Comparison of ENCODE assay signal across 16 cellular contexts in the genomic region with DNA sequence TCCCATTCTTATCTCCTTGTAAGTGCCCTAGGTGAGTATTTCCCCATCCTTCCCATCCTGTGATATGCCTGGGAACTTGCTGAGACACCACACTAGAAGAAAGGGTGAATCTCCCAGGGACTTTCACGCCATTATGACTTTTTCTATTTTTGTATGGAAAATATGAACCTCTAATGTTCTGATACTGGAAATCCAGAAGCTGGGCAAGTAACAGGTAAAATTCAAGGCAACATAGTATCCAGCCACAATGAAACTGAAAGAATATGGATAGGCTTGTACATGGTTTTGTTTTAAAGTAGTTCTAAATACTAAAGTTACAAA.
DNase-seq lines count a peak whose midpoint lies in the region; ATAC-seq and TF ChIP-seq lines count a peak whose summit lies in the region.
"Had no signal": no experiment of that assay in that cellular context is flagged by ENCODE, and none has a peak within 500 bp of the region (broad histone marks: within the 10 kb centered on the region; RNA-seq: fewer than 3 reads in every experiment).

No MANE protein-coding gene starts in this region.

- H3K27ac Mint-ChIP-seq in natural killer cell treated with Interleukin-12 subunit alpha and Interleukin-12 subunit beta and Interleukin-15 and Interleukin-18, amount 100 ng/mL, for 72 hours: peak overlapping the region; percentile 70 to 78
- no peak overlapping the region for H3K27ac Mint-ChIP-seq in natural killer cell
- H3K27ac Mint-ChIP-seq: CD4-positive, alpha-beta T cell had no signal

- H3K27me3 Mint-ChIP-seq in natural killer cell treated with Interleukin-12 subunit alpha and Interleukin-12 subunit beta and Interleukin-15 and Interleukin-18, amount 100 ng/mL, for 72 hours: no peaks in the 10 kb centered on the region
- peaks cover 0 to 3% of the 10 kb centered on the region in 2 donors for H3K27me3 Mint-ChIP-seq in natural killer cell (ENCODE audit: low read depth in 2 of 2)
- H3K27me3 Mint-ChIP-seq: CD4-positive, alpha-beta T cell had no signal

- no peaks in the 10 kb centered on the region for H3K9me3 Mint-ChIP-seq in natural killer cell treated with Interleukin-12 subunit alpha and Interleukin-12 subunit beta and Interleukin-15 and Interleukin-18, amount 100 ng/mL, for 72 hours
- no peaks in the 10 kb centered on the region for H3K9me3 Mint-ChIP-seq in natural killer cell

- H2AFZ ChIP-seq in PC-3 (ENCODE audit: low read length): no peak overlapping the region

- no TSS peak for BruUV-seq in PC-3 (replicated peaks; lab: Mats Ljungman, UMichigan)

- no peak overlapping the region for H3K4me3 Mint-ChIP-seq in natural killer cell treated with Interleukin-12 subunit alpha and Interleukin-12 subunit beta and Interleukin-15 and Interleukin-18, amount 100 ng/mL, for 72 hours
- H3K4me3 Mint-ChIP-seq in natural killer cell: no peak overlapping the region
- H3K4me3 Mint-ChIP-seq: CD4-positive, alpha-beta T cell had no signal

- H3K9me3 ChIP-seq in PC-3 (ENCODE audit: low read length) (no peaks in the 10 kb centered on the region), esophagus squamous epithelium (no peaks in the 10 kb centered on the region)
- H3K9me3 ChIP-seq: SJCRH30 had no signal

- CTCF ChIA-PET in PC-3 (lab: Charles Lee): no interaction called here

- peak overlapping the region; percentile 72 for H3K9ac ChIP-seq in PC-3 (ENCODE audit: low read length)

- peak overlapping the region; percentile 33 for H3K4me2 ChIP-seq in PC-3 (ENCODE audit: low read length)

- H3K79me2 ChIP-seq in PC-3 (ENCODE audit: low read length): no peaks in the 10 kb centered on the region

- H3K4me3 ChIP-seq in PC-3 (ENCODE audit: low read length) (no peak overlapping the region), esophagus squamous epithelium (no peak overlapping the region)
- H3K4me3 ChIP-seq: SJCRH30 had no signal

- H3K9me2 ChIP-seq in PC-3 (replicated peaks; ENCODE audit: low read length): no peaks in the 10 kb centered on the region

- no peak for ATAC-seq in natural killer cell treated with Interleukin-12 subunit alpha and Interleukin-12 subunit beta and Interleukin-15 and Interleukin-18, amount 100 ng/mL, for 72 hours
- ATAC-seq in natural killer cell (no peak), PC-3 (no peak), HG03280 (IDR thresholded peaks at IDR 0.05; ENCODE audit: unreplicated experiment) (no peak), HG02588 (IDR thresholded peaks at IDR 0.05; ENCODE audit: unreplicated experiment) (no peak)

- H3K27me3 ChIP-seq in PC-3 (ENCODE audit: low read length) (no peaks in the 10 kb centered on the region), esophagus squamous epithelium (no peaks in the 10 kb centered on the region)
- H3K27me3 ChIP-seq: SJCRH30 had no signal

- H3K36me3 Mint-ChIP-seq in natural killer cell treated with Interleukin-12 subunit alpha and Interleukin-12 subunit beta and Interleukin-15 and Interleukin-18, amount 100 ng/mL, for 72 hours: peaks cover 9% of the 10 kb centered on the region
- H3K36me3 Mint-ChIP-seq in natural killer cell: no peaks in the 10 kb centered on the region

- intact Hi-C loops in natural killer cell (cut with micrococcal nuclease) (no loop called here), PC-3 (cut with micrococcal nuclease) (loop anchor here (5.0 kb wide), 1 partner anchor 231 kb away; no protein-coding TSS in a partner anchor), esophagus squamous epithelium (cut with DNase I) (no loop called here)

- peaks cover 39 to 51% of the 10 kb centered on the region in 2 donors for H3K4me1 Mint-ChIP-seq in natural killer cell treated with Interleukin-12 subunit alpha and Interleukin-12 subunit beta and Interleukin-15 and Interleukin-18, amount 100 ng/mL, for 72 hours (ENCODE audit: low read depth in 2 of 2)
- peaks cover under 1 to 1% of the 10 kb centered on the region in 2 donors for H3K4me1 Mint-ChIP-seq in natural killer cell

- DNase-seq in natural killer cell treated with Interleukin-12 subunit alpha and Interleukin-12 subunit beta and Interleukin-15 and Interleukin-18, amount 100 ng/mL, for 72 hours (ENCODE audit: low spot score): no peak
- DNase-seq in natural killer cell: no peak
- no peak for DNase-seq in PC-3
- DNase-seq in epithelial cell of prostate (ENCODE audit: low read depth, low spot score): no peak
- no peak for DNase-seq in esophagus squamous epithelium (lab: John Stamatoyannopoulos, UW)
- DNase-seq in CD1c-positive myeloid dendritic cell (ENCODE audit: extremely low spot score): no peak
- DNase-seq: AML-193; CD4-positive, alpha-beta T cell; Karpas-422; NCI-H1417; NCI-H2029; NCI-H510A; RPMI8226; SJCRH30 had no signal

- H3K27ac ChIP-seq in PC-3 (ENCODE audit: low read length): peak overlapping the region; percentile 100
- peak overlapping the region; percentile 66 for H3K27ac ChIP-seq in epithelial cell of prostate
- H3K27ac ChIP-seq in esophagus squamous epithelium: no peak overlapping the region
- H3K27ac ChIP-seq: SJCRH30 had no signal

- no peak for TF ChIP-seq CTCF in natural killer cell (IDR thresholded peaks at IDR 0.05)
- TF ChIP-seq CTCF in PC-3 (conservative IDR thresholded peaks at IDR 0.05; ENCODE audit: low read depth, low read length): no peak
- no peak for TF ChIP-seq CTCF in esophagus squamous epithelium (IDR thresholded peaks at IDR 0.05)

- TF ChIP-seq POLR2A in esophagus squamous epithelium (IDR thresholded peaks at IDR 0.05): no peak

- no peaks in the 10 kb centered on the region for H4K20me1 ChIP-seq in PC-3 (ENCODE audit: low read length)

- H3K36me3 ChIP-seq in PC-3 (ENCODE audit: low read depth, low read length) (no peaks in the 10 kb centered on the region), esophagus squamous epithelium (no peaks in the 10 kb centered on the region)
- H3K36me3 ChIP-seq: SJCRH30 had no signal

- no peaks in the 10 kb centered on the region for H3F3A ChIP-seq in PC-3 (ENCODE audit: low read length, unreplicated experiment)

- 40 to 65% methylated on average over 1 of the region's 1 CpG for WGBS in esophagus squamous epithelium, 2 donors

- H3K4me1 ChIP-seq in PC-3 (ENCODE audit: insufficient read depth, low read length) (peaks cover 28% of the 10 kb centered on the region), esophagus squamous epithelium (no peaks in the 10 kb centered on the region)

- POLR2A ChIA-PET in PC-3 (lab: Charles Lee; ENCODE audit: unreplicated experiment): no interaction called here

Comparison
In these comparisons a context has a peak if more than half of its experiments do, and no peak if none do; other contexts are left out.
1. H3K27ac Mint-ChIP-seq: peak in natural killer cell treated with Interleukin-12 subunit alpha and Interleukin-12 subunit beta and Interleukin-15 and Interleukin-18, amount 100 ng/mL, for 72 hours (2 of 2); none in natural killer cell (0 of 2).
2. H3K27ac ChIP-seq: peak in PC-3 (single experiment) and epithelial cell of prostate (single experiment); none in esophagus squamous epithelium (0 of 4).